8 cellular contexts compared by ENCODE assay signal in the genomic region with DNA sequence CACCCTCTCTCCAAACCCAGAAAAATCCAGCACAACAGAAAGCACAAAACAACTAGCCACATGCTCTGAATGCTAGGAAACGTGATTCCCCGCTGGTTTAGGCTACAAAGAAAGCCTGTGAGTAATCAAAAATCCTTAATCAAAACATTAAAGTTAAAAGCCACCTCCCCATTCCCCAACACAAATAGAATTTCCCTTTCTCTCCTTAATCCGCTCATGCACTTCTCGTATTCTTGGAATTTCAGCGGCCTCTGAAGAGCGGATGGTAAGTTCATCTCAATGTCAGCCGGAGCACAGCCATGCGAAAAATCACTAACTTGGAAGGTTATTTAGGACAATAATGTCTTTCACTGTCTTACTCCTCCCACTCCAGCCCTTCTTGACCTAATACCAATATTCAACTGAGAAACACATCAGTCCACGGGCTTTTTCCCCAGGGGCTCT.
DNase-seq lines count a peak whose midpoint lies in the region; ATAC-seq and TF ChIP-seq lines count a peak whose summit lies in the region.

No MANE protein-coding gene starts in this region.

- DNase-seq in GM04503 (ENCODE audit: low read depth): peak; percentile 14
- no peak for DNase-seq in SK-N-MC (ENCODE audit: low read depth, low spot score)
- peak; percentile 83 for DNase-seq in foreskin melanocyte
- no peak for DNase-seq in osteocyte (ENCODE audit: extremely low spot score, unreplicated experiment)
- DNase-seq in activated CD8-positive, alpha-beta memory T cell treated with anti-CD3 and anti-CD28 coated beads, Interleukin-2, amount 50 U/mL, for 48 hours: no peak
- no peak for DNase-seq in natural killer cell
- DNase-seq in GM19240 (ENCODE audit: insufficient read length, low spot score): no peak

- peak overlapping the region; percentile 80 for H3K27ac Mint-ChIP-seq in osteocyte (ENCODE audit: unreplicated experiment)
- no peak overlapping the region for H3K27ac Mint-ChIP-seq in natural killer cell

- H3K9me3 Mint-ChIP-seq in osteocyte (ENCODE audit: unreplicated experiment) (peaks cover 9% of the 10 kb centered on the region), natural killer cell (peaks cover 0 to 3% of the 10 kb centered on the region in 2 donors)

- peaks cover 9% of the 10 kb centered on the region for H3K36me3 Mint-ChIP-seq in osteocyte (ENCODE audit: unreplicated experiment)
- no peaks in the 10 kb centered on the region for H3K36me3 Mint-ChIP-seq in natural killer cell

- H3K4me3 Mint-ChIP-seq in osteocyte (ENCODE audit: unreplicated experiment) (peak overlapping the region; percentile 91), natural killer cell (no peak overlapping the region)

- peak overlapping the region; percentile 86 for H3K4me3 ChIP-seq in SK-N-MC

- H3K9me3 ChIP-seq in SK-N-MC (ENCODE audit: low read depth, low read length): no peaks in the 10 kb centered on the region

- peaks cover 23% of the 10 kb centered on the region for H3K4me1 Mint-ChIP-seq in osteocyte (ENCODE audit: unreplicated experiment)
- peaks cover 0 to 5% of the 10 kb centered on the region in 2 donors for H3K4me1 Mint-ChIP-seq in natural killer cell

- TF ChIP-seq CTCF in osteocyte (IDR thresholded peaks at IDR 0.05) (no peak), natural killer cell (IDR thresholded peaks at IDR 0.05) (no peak)

- H3K36me3 ChIP-seq in SK-N-MC (ENCODE audit: insufficient read depth, low read length): no peaks in the 10 kb centered on the region

- H3K27me3 Mint-ChIP-seq in osteocyte (ENCODE audit: unreplicated experiment) (no peaks in the 10 kb centered on the region), natural killer cell (ENCODE audit: low read depth in 2 of 2) (peaks cover 44 to 60% of the 10 kb centered on the region in 2 donors)

- no peak overlapping the region for H3K27ac ChIP-seq in SK-N-MC

- peak overlapping the region; percentile 61 for H3K9ac ChIP-seq in SK-N-MC (ENCODE audit: insufficient read length)

- ATAC-seq in GM18498 (IDR thresholded peaks at IDR 0.05; ENCODE audit: unreplicated experiment): no peak
- no peak for ATAC-seq in natural killer cell

- intact Hi-C loops in natural killer cell (cut with micrococcal nuclease): no loop called here

Comparison
In these comparisons a context has a peak if more than half of its experiments do, and no peak if none do; other contexts are left out.
1. DNase-seq: peak in GM04503 (single experiment) and foreskin melanocyte (single experiment); none in SK-N-MC (single experiment), osteocyte (single experiment), activated CD8-positive, alpha-beta memory T cell treated with anti-CD3 and anti-CD28 coated beads, Interleukin-2, amount 50 U/mL, for 48 hours (single experiment), natural killer cell (single experiment) and GM19240 (single experiment).